In the genomic region with DNA sequence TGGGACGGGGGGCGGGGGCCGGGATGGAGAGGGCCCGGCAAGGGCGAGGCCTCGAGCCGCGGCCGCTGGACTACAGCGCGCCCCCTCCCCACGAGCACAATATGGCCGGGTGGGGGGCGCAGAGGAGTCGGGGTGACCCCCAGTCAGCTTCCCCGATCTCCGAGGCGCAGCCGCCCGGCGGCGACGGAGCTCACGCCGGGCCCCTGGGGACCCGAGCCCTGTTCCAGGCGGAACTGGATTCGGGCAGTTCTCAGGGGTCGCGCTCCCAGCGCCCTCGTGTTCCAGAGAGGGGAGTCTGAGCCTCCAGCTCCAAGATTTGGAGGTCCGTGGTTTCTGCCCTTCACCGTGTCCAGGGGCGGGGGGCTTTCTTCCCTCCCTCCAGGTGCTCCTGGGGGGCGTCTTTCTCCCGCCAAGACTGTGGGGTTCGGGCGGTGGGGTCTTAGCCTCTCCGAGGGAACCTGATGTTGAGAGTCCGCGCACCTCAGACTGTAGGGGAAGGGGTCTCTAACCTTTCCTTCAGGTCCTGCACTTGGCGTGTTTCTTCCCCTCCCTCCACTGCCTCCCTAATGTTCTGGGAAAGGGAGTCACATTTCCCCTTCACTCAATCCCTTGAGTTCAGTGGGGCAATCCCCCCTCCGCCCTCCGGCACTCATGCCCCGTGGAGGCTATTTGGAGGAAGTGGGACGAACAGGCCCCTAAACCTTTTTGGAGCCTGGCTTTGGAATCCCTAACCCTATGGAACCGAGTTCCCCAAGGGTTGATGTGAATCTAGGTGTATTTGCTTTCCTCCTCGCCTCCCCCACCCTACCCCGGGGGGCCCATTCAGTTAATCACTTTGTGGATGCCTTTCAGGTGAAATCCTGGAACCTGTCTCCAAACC, we compare ENCODE assay signal across 8 cellular contexts. TPM values are rescaled to one million over a fixed set of nuclear protein-coding genes. Genes with fewer than 3 reads are reported as not detected.
A peak's percentile ranks its signal among the peaks of the same experiment; 100 is the strongest.
DNase-seq lines count a peak whose midpoint lies in the region; ATAC-seq and TF ChIP-seq lines count a peak whose summit lies in the region.

No MANE protein-coding gene starts in this region.

- peak; percentile 3 for ATAC-seq in mucosa of descending colon
- no peak for ATAC-seq in GM21619 (IDR thresholded peaks at IDR 0.05; ENCODE audit: unreplicated experiment)

- peak overlapping the region; percentile 67 for H3K27ac ChIP-seq in effector memory CD4-positive, alpha-beta T cell (ENCODE audit: insufficient read depth, low read length, poor library complexity, severe bottlenecking)
- H3K27ac ChIP-seq in urinary bladder (ENCODE audit: low read depth) = peak overlapping the region; percentile 40

- H3K27me3 ChIP-seq in effector memory CD4-positive, alpha-beta T cell (replicated peaks; ENCODE audit: control insufficient read depth, insufficient read depth, low read length, poor library complexity, severe bottlenecking) = no peaks in the 10 kb centered on the region

- no peaks in the 10 kb centered on the region for H3K36me3 ChIP-seq in effector memory CD4-positive, alpha-beta T cell (ENCODE audit: control insufficient read depth, insufficient read depth, low read length)
- H3K36me3 ChIP-seq in mucosa of descending colon (ENCODE audit: low read depth) (no peaks in the 10 kb centered on the region), urinary bladder (ENCODE audit: insufficient read depth) (no peaks in the 10 kb centered on the region)

- TF ChIP-seq CTCF in mucosa of descending colon (IDR thresholded peaks at IDR 0.05) = no peak

- H3K9me3 ChIP-seq in effector memory CD4-positive, alpha-beta T cell (ENCODE audit: control insufficient read depth, low read length) = no peaks in the 10 kb centered on the region
- H3K9me3 ChIP-seq in mucosa of descending colon = no peaks in the 10 kb centered on the region

- 2% methylated on average over 50 of the region's 50 CpGs for WGBS in urinary bladder

- DNase-seq in stimulated activated CD4-positive, alpha-beta T cell treated with anti-CD3 and anti-CD28 coated beads, Interleukin-2, amount 100 ng/mL, for 24 hours = peak; percentile 24 to 32
- DNase-seq in stimulated activated CD4-positive, alpha-beta T cell treated with anti-CD3 and anti-CD28 coated beads, Interleukin-2, amount 100 ng/mL, for 48 hours = no peak
- peak; percentile 40 for DNase-seq in SK-N-DZ (ENCODE audit: low spot score)
- DNase-seq in effector memory CD4-positive, alpha-beta T cell = no peak
- peak; percentile 43 to 69 (median 69) for DNase-seq in mucosa of descending colon
- DNase-seq in A172 (ENCODE audit: low spot score) = no peak

- peak overlapping the region; percentile 81 for H3K4me3 ChIP-seq in effector memory CD4-positive, alpha-beta T cell (ENCODE audit: insufficient read depth, low read depth, low read length, poor library complexity, severe bottlenecking)
- peak overlapping the region; percentile 96 for H3K4me3 ChIP-seq in mucosa of descending colon
- H3K4me3 ChIP-seq in urinary bladder (ENCODE audit: low read depth, low read length) = peak overlapping the region; percentile 85

- intact Hi-C loops in mucosa of descending colon (cut with DNase I, micrococcal nuclease) = no loop called here

- peaks cover 5% of the 10 kb centered on the region for H3K4me1 ChIP-seq in effector memory CD4-positive, alpha-beta T cell (ENCODE audit: control insufficient read depth, insufficient read depth, low read length, poor library complexity, severe bottlenecking)
- H3K4me1 ChIP-seq in mucosa of descending colon (ENCODE audit: low read depth) (peaks cover 31% of the 10 kb centered on the region), urinary bladder (ENCODE audit: insufficient read depth) (peaks cover 3% of the 10 kb centered on the region)

RNA-seq across cellular contexts. Expression of gene ACVR1B, which starts 0.6 kb away (rescaled TPM):
- polyA plus RNA-seq in SK-N-DZ (2014; cell fraction: cytosol; rRNA removed) = 23.8 and 24.9 TPM in 2 replicates
- 16.1 and 25.1 TPM in 2 replicates for polyA plus RNA-seq in SK-N-DZ (2014; cell fraction: nucleus; rRNA removed)
- total RNA-seq in mucosa of descending colon (10 to 100 TPM; 42.4 to 95.7 (median 77.3) TPM), urinary bladder (9.5 TPM)
- 14.8 TPM for polyA plus RNA-seq in urinary bladder
- total RNA-seq in A172 (2014; rRNA removed; shearing (Covaris generic)) = 3.8 and 6.9 TPM in 2 replicates

RNA-seq across cellular contexts. Expression of gene ACVRL1, which starts 44.8 kb away (rescaled TPM):
- polyA plus RNA-seq in SK-N-DZ (2014; cell fraction: cytosol; rRNA removed) = 24.4 and 26.5 TPM in 2 replicates
- 25.3 and 33.4 TPM in 2 replicates for polyA plus RNA-seq in SK-N-DZ (2014; cell fraction: nucleus; rRNA removed)
- total RNA-seq in mucosa of descending colon (100 to 1,000 TPM; 132 to 261 (median 247) TPM), urinary bladder (47.9 TPM)
- polyA plus RNA-seq in urinary bladder = 71.7 TPM
- 10.3 and 11.7 TPM in 2 replicates for total RNA-seq in A172 (2014; rRNA removed; shearing (Covaris generic))

RNA-seq across cellular contexts. Expression of gene TAMALIN, which starts 54.7 kb away (rescaled TPM):
- 13.6 and 121 TPM in 2 replicates for polyA plus RNA-seq in SK-N-DZ (2014; cell fraction: cytosol; rRNA removed)
- 24.1 and 50.0 TPM in 2 replicates for polyA plus RNA-seq in SK-N-DZ (2014; cell fraction: nucleus; rRNA removed)
- 10 to 100 TPM in 2 of 3 donors, 1 to 10 TPM in 1; 9.4 to 19.6 (median 13.8) TPM for total RNA-seq in mucosa of descending colon
- total RNA-seq in urinary bladder = 13.0 TPM
- polyA plus RNA-seq in urinary bladder = 51.8 TPM
- total RNA-seq in A172 (2014; rRNA removed; shearing (Covaris generic)) = 2.3 and 3.3 TPM in 2 replicates

Comparison
In these comparisons a context has a peak if more than half of its experiments do, and no peak if none do; other contexts are left out.
1. DNase-seq: peak in stimulated activated CD4-positive, alpha-beta T cell treated with anti-CD3 and anti-CD28 coated beads, Interleukin-2, amount 100 ng/mL, for 24 hours (2 of 2), SK-N-DZ (single experiment) and mucosa of descending colon (3 of 3); none in stimulated activated CD4-positive, alpha-beta T cell treated with anti-CD3 and anti-CD28 coated beads, Interleukin-2, amount 100 ng/mL, for 48 hours (0 of 2), effector memory CD4-positive, alpha-beta T cell (0 of 3) and A172 (single experiment).
2. Peak in every context shown above with its lines, with median percentiles within 50 percentile points of each other: H3K4me3 ChIP-seq.